Comparison of ENCODE assay signal across 8 cellular contexts in genomic region chr16:22297114-22297870, GRCh38. TPM values are rescaled to one million over a fixed set of nuclear protein-coding genes. Genes with fewer than 3 reads are reported as not detected.
DNase-seq lines count a peak whose midpoint lies in the region; ATAC-seq and TF ChIP-seq lines count a peak whose summit lies in the region.

Gene POLR3E (plus strand): TSS chr16:22297409. CDS start chr16:22302969, 5,560 bp downstream.

- peaks cover 16% of the 10 kb centered on the region for H3K36me3 Mint-ChIP-seq in activated T-cell treated with anti-CD3 and anti-CD28 coated beads, Interleukin-2, amount 50 U/mL, for 4 hours (ENCODE audit: insufficient read depth)

- WGBS in esophagus, 2 donors = 0 to 1% methylated on average over 72 to 76 of the region's 76 CpGs

- DNase-seq in DMS79 (lab: John Stamatoyannopoulos, UW) = peak; percentile 87
- DNase-seq in KG1 (lab: John Stamatoyannopoulos, UW) = peak; percentile 95
- peak; percentile 100 for DNase-seq in activated T-cell treated with anti-CD3 and anti-CD28 coated beads, Interleukin-2, amount 50 U/mL, for 4 hours
- peak; percentile 98 to 99 for DNase-seq in stimulated activated CD8-positive, alpha-beta memory T cell treated with anti-CD3 and anti-CD28 coated beads, Interleukin-7, amount 100 ng/mL, for 4 hours (ENCODE audit: low read depth in 2 of 2)

- peaks cover 36% of the 10 kb centered on the region for H3K4me1 Mint-ChIP-seq in activated T-cell treated with anti-CD3 and anti-CD28 coated beads, Interleukin-2, amount 50 U/mL, for 4 hours (ENCODE audit: low read depth)

- peak within 1 kb of the TSS; percentile 95 to 96 for H3K27ac ChIP-seq in esophagus (ENCODE audit: low read depth in 2 of 2, low read length in 1 of 2)
- H3K27ac ChIP-seq in muscle layer of duodenum (ENCODE audit: low read length) = peak within 1 kb of the TSS; percentile 96

- H3K4me1 ChIP-seq in esophagus (ENCODE audit: control insufficient read depth in 2 of 2, insufficient read depth in 2 of 2, low read length in 1 of 2) (peaks cover 0 to 7% of the 10 kb centered on the region in 2 donors), muscle layer of duodenum (ENCODE audit: control insufficient read depth in 1 of 2, insufficient read depth in 2 of 2, low read length in 2 of 2) (peaks cover 8 to 22% of the 10 kb centered on the region in 2 donors)

- H3K27me3 Mint-ChIP-seq in activated T-cell treated with anti-CD3 and anti-CD28 coated beads, Interleukin-2, amount 50 U/mL, for 4 hours (ENCODE audit: low read depth) = no peaks in the 10 kb centered on the region

- H3K4me3 ChIP-seq in esophagus (ENCODE audit: low read depth in 1 of 2, low read length in 2 of 2) (peak within 1 kb of the TSS; percentile 78 to 98), muscle layer of duodenum (ENCODE audit: low read depth in 1 of 2, low read length in 2 of 2) (peak within 1 kb of the TSS; percentile 94 to 95)

- H3K27me3 ChIP-seq in esophagus (ENCODE audit: control insufficient read depth in 1 of 2, insufficient read depth in 2 of 2, low read length in 2 of 2) = no peaks in the 10 kb centered on the region
- no peaks in the 10 kb centered on the region for H3K27me3 ChIP-seq in muscle layer of duodenum (ENCODE audit: low read depth, low read length)

- H3K9me3 Mint-ChIP-seq in activated T-cell treated with anti-CD3 and anti-CD28 coated beads, Interleukin-2, amount 50 U/mL, for 4 hours = no peaks in the 10 kb centered on the region

- peaks cover 0 to 3% of the 10 kb centered on the region in 2 donors for H3K36me3 ChIP-seq in esophagus (ENCODE audit: control insufficient read depth in 2 of 2, insufficient read depth in 2 of 2, low read length in 1 of 2)
- H3K36me3 ChIP-seq in muscle layer of duodenum (ENCODE audit: control insufficient read depth in 1 of 2, insufficient read depth in 2 of 2, low read length in 2 of 2) = peaks cover 0 to 2% of the 10 kb centered on the region in 2 donors

- peak; percentile 80 for ATAC-seq in GM21717 (IDR thresholded peaks at IDR 0.05; ENCODE audit: unreplicated experiment)
- peak; percentile 85 to 86 for ATAC-seq in activated T-cell treated with anti-CD3 and anti-CD28 coated beads, Interleukin-2, amount 50 U/mL, for 4 hours

- peak within 1 kb of the TSS; percentile 93 for H3K4me3 Mint-ChIP-seq in activated T-cell treated with anti-CD3 and anti-CD28 coated beads, Interleukin-2, amount 50 U/mL, for 4 hours

- H3K9me3 ChIP-seq in esophagus (ENCODE audit: control insufficient read depth in 2 of 2, insufficient read depth in 1 of 2, low read depth in 1 of 2, low read length in 1 of 2) (no peaks in the 10 kb centered on the region), muscle layer of duodenum (ENCODE audit: control insufficient read depth in 1 of 2, low read length in 2 of 2) (no peaks in the 10 kb centered on the region)

TF ChIP-seq in PFSK-1, 5 proteins besides CTCF, POLR2A, EP300 and RAD21:
- TF ChIP-seq POLR2AphosphoS5 (IDR thresholded peaks at IDR 0.05; ENCODE audit: low read depth, low read length) (peak; percentile 78), REST (IDR thresholded peaks at IDR 0.05; ENCODE audit: insufficient read depth in 1 of 2, low read depth in 2 of 2, low read length in 2 of 2) (no peak; a peak in 1 of 4 replicates), TAF1 (IDR thresholded peaks at IDR 0.05; ENCODE audit: borderline replicate concordance, insufficient read depth, low read length) (peak; percentile 82; the same call in 1 of the 2 replicates), FOXP2 (optimal IDR thresholded peaks at IDR 0.05; ENCODE audit: borderline replicate concordance, extremely low read depth, extremely low read length, insufficient read depth) (peak; percentile 74), SIN3A (IDR thresholded peaks at IDR 0.05; ENCODE audit: borderline replicate concordance, insufficient read depth, low read length) (0 out of 2 replicates have a peak, but pooled peaks have one; percentile 72)

RNA-seq across cellular contexts. Expression of gene POLR3E, which starts in this region (rescaled TPM):
- 126 TPM for polyA plus RNA-seq in PFSK-1 (2012; ENCODE audit: insufficient read length, low read depth)
- 100 to 1,000 TPM; 111 to 124 (median 113) TPM for total RNA-seq in activated T-cell treated with anti-CD3 and anti-CD28 coated beads, Interleukin-2, amount 50 U/mL, for 4 hours
- polyA plus RNA-seq in esophagus = 10 to 100 TPM; 20.2 to 20.3 TPM

Comparison
In these comparisons a context has a peak if more than half of its experiments do, and no peak if none do; other contexts are left out.
1. Peak in every context shown above with its lines: DNase-seq, ATAC-seq, H3K4me3 ChIP-seq and H3K27ac ChIP-seq.